Comparison of ENCODE assay signal across 13 cellular contexts in genomic region chr10:132700168-132701098, GRCh38.
DNase-seq lines count a peak whose midpoint lies in the region; ATAC-seq and TF ChIP-seq lines count a peak whose summit lies in the region.
"Had no signal": no experiment of that assay in that cellular context is flagged by ENCODE, and none has a peak within 500 bp of the region (broad histone marks: within the 10 kb centered on the region; RNA-seq: fewer than 3 reads in every experiment).

No MANE protein-coding gene starts in this region.

- H3K4me1 Mint-ChIP-seq in GM23338: peaks cover 6% of the 10 kb centered on the region; the same call in 2 of the 3 replicates
- H3K4me1 Mint-ChIP-seq in naive thymus-derived CD4-positive, alpha-beta T cell: peaks cover 0 to 11% (median 4%) of the 10 kb centered on the region in 7 donors

- no peaks in the 10 kb centered on the region for H3K27me3 ChIP-seq in GM23338 (ENCODE audit: insufficient read depth)
- H3K27me3 ChIP-seq in adrenal gland: no peaks in the 10 kb centered on the region
- no peaks in the 10 kb centered on the region for H3K27me3 ChIP-seq in smooth muscle cell (ENCODE audit: low read depth)
- H3K27me3 ChIP-seq in naive thymus-derived CD4-positive, alpha-beta T cell (ENCODE audit: control insufficient read depth in 2 of 2, insufficient read depth in 2 of 2, low read length in 2 of 2): no peaks in the 10 kb centered on the region

- CTCF ChIA-PET in naive thymus-derived CD4-positive, alpha-beta T cell (lab: Charles Lee): no interaction called here

- TF ChIP-seq POLR2A in adrenal gland (IDR thresholded peaks at IDR 0.05): no peak

- H3K36me3 Mint-ChIP-seq in GM23338 (ENCODE audit: low read depth): peaks cover 7% of the 10 kb centered on the region; the same call in 2 of the 3 replicates
- peaks cover 6 to 62% (median 33%) of the 10 kb centered on the region in 5 donors for H3K36me3 Mint-ChIP-seq in naive thymus-derived CD4-positive, alpha-beta T cell

- POLR2A ChIA-PET in naive thymus-derived CD4-positive, alpha-beta T cell (lab: Charles Lee): no interaction called here

- H3K9me2 ChIP-seq in GM23338 (ENCODE audit: insufficient read depth): no peaks in the 10 kb centered on the region

- H3K79me2 ChIP-seq in GM23338 (replicated peaks; ENCODE audit: insufficient read depth) (no peaks in the 10 kb centered on the region), smooth muscle cell (ENCODE audit: low read depth) (no peaks in the 10 kb centered on the region)

- no peak overlapping the region for H3K4me3 ChIP-seq in GM23338
- no peak overlapping the region for H3K4me3 ChIP-seq in adrenal gland
- H3K4me3 ChIP-seq in smooth muscle cell: no peak overlapping the region
- no peak overlapping the region for H3K4me3 ChIP-seq in naive thymus-derived CD4-positive, alpha-beta T cell (ENCODE audit: low read length)

- peaks cover 8% of the 10 kb centered on the region for H3K9me3 Mint-ChIP-seq in GM23338
- peaks cover 0 to 9% (median 3%) of the 10 kb centered on the region in 11 donors for H3K9me3 Mint-ChIP-seq in naive thymus-derived CD4-positive, alpha-beta T cell

- H3K4me1 ChIP-seq in GM23338 (ENCODE audit: insufficient read depth) (no peaks in the 10 kb centered on the region), adrenal gland (replicated peaks in 1 of 2) (peaks cover 8 to 20% of the 10 kb centered on the region in 2 donors), smooth muscle cell (ENCODE audit: low read depth) (no peaks in the 10 kb centered on the region)
- no peaks in the 10 kb centered on the region for H3K4me1 ChIP-seq in naive thymus-derived CD4-positive, alpha-beta T cell (ENCODE audit: control insufficient read depth in 2 of 2, insufficient read depth in 2 of 2, low read length in 2 of 2)

- intact Hi-C loops in adrenal gland (cut with DNase I): no loop called here
- intact Hi-C loops in left ventricle myocardium superior (cut with micrococcal nuclease): no loop called here
- intact Hi-C loops in naive thymus-derived CD4-positive, alpha-beta T cell (cut with micrococcal nuclease): no loop called here

- no peaks in the 10 kb centered on the region for H3F3A ChIP-seq in GM23338 (replicated peaks; ENCODE audit: low read depth)
- H3F3A ChIP-seq in smooth muscle cell (ENCODE audit: low read depth): no peaks in the 10 kb centered on the region

- no peaks in the 10 kb centered on the region for H3K9me3 ChIP-seq in adrenal gland (replicated peaks in 1 of 3)
- no peaks in the 10 kb centered on the region for H3K9me3 ChIP-seq in smooth muscle cell (replicated peaks; ENCODE audit: low read depth)
- peaks cover 0 to 15% (median 0%) of the 10 kb centered on the region in 3 experiments for H3K9me3 ChIP-seq in naive thymus-derived CD4-positive, alpha-beta T cell (ENCODE audit: control insufficient read depth in 2 of 3, low read length in 3 of 3)

- ATAC-seq in GM23338: peak; percentile 40
- ATAC-seq in left ventricle myocardium superior: peak; percentile 37
- no peak for ATAC-seq in naive thymus-derived CD4-positive, alpha-beta T cell
- no peak for ATAC-seq in GM19463 (IDR thresholded peaks at IDR 0.05; ENCODE audit: unreplicated experiment)
- ATAC-seq in SK-N-SH treated with all-trans-retinoic acid at 6 μM for 48 hours: no peak
- ATAC-seq in HG03432 (IDR thresholded peaks at IDR 0.05; ENCODE audit: unreplicated experiment): no peak

- H3K27ac ChIP-seq in GM23338 (ENCODE audit: low read depth) (no peak overlapping the region), adrenal gland (peak overlapping the region; percentile 42 to 90 (median 82)), smooth muscle cell (ENCODE audit: low read depth) (peak overlapping the region; percentile 35)
- no peak overlapping the region for H3K27ac ChIP-seq in naive thymus-derived CD4-positive, alpha-beta T cell (ENCODE audit: low read depth, low read length)
- H3K27ac ChIP-seq: RWPE1 had no signal

- H3K4me3 Mint-ChIP-seq in GM23338: no peak overlapping the region
- H3K4me3 Mint-ChIP-seq in naive thymus-derived CD4-positive, alpha-beta T cell: no peak overlapping the region
- H3K4me3 Mint-ChIP-seq: activated naive CD8-positive, alpha-beta T cell had no signal

- no peaks in the 10 kb centered on the region for H4K20me1 ChIP-seq in GM23338 (replicated peaks; ENCODE audit: insufficient read depth)
- peaks cover 53% of the 10 kb centered on the region for H4K20me1 ChIP-seq in smooth muscle cell (ENCODE audit: low read depth)

- WGBS in adrenal gland, 4 donors: 27 to 50% (median 34%) methylated on average over 23 to 27 of the region's 27 CpGs
- 83% methylated on average over 27 of the region's 27 CpGs for whole genome bisulfite sequencing in smooth muscle cell (ENCODE audit: low lambda C conversion rate)

- no peak overlapping the region for H3K4me2 ChIP-seq in GM23338
- no peak overlapping the region for H3K4me2 ChIP-seq in smooth muscle cell

- H3K9ac ChIP-seq in smooth muscle cell (ENCODE audit: low read depth): no peak overlapping the region

- H3K36me3 ChIP-seq in GM23338 (ENCODE audit: insufficient read depth): no peaks in the 10 kb centered on the region
- no peaks in the 10 kb centered on the region for H3K36me3 ChIP-seq in adrenal gland (replicated peaks in 1 of 2)
- peaks cover 5% of the 10 kb centered on the region for H3K36me3 ChIP-seq in smooth muscle cell (ENCODE audit: low read depth)
- H3K36me3 ChIP-seq in naive thymus-derived CD4-positive, alpha-beta T cell (ENCODE audit: control insufficient read depth in 2 of 3, insufficient read depth in 3 of 3, low read length in 3 of 3): peaks cover 0 to 74% (median 0%) of the 10 kb centered on the region in 3 experiments

- no peak for TF ChIP-seq CTCF in GM23338 (conservative IDR thresholded peaks at IDR 0.05; ENCODE audit: low read depth in 2 of 2)
- TF ChIP-seq CTCF in adrenal gland (IDR thresholded peaks at IDR 0.05): no peak
- no peak for TF ChIP-seq CTCF in smooth muscle cell (IDR thresholded peaks at IDR 0.05; ENCODE audit: borderline replicate concordance, insufficient read depth, poor library complexity, severe bottlenecking)

- no peaks in the 10 kb centered on the region for H3K27me3 Mint-ChIP-seq in GM23338 (ENCODE audit: insufficient read depth, low read depth, poor library complexity)
- no peaks in the 10 kb centered on the region for H3K27me3 Mint-ChIP-seq in naive thymus-derived CD4-positive, alpha-beta T cell
- H3K27me3 Mint-ChIP-seq: activated naive CD8-positive, alpha-beta T cell had no signal

- H2AFZ ChIP-seq in GM23338 (no peak overlapping the region), smooth muscle cell (ENCODE audit: low read depth) (no peak overlapping the region)

- H3K27ac Mint-ChIP-seq in GM23338: no peak overlapping the region
- no peak overlapping the region for H3K27ac Mint-ChIP-seq in naive thymus-derived CD4-positive, alpha-beta T cell
- H3K27ac Mint-ChIP-seq: activated naive CD8-positive, alpha-beta T cell had no signal

- DNase-seq in GM23338 (ENCODE audit: low spot score): no peak
- peak; percentile 38 to 81 (median 61) for DNase-seq in adrenal gland
- peak; percentile 41 for DNase-seq in left ventricle myocardium superior
- DNase-seq in smooth muscle cell (lab: John Stamatoyannopoulos, UW; ENCODE audit: unreplicated experiment): no peak
- no peak for DNase-seq in naive thymus-derived CD4-positive, alpha-beta T cell
- DNase-seq: activated CD4-positive, alpha-beta T cell treated with anti-CD3 and anti-CD28 coated beads for 1 hour; Calu3; stimulated activated CD4-positive, alpha-beta T cell treated with anti-CD3 and anti-CD28 coated beads, Interleukin-4, amount 100 ng/mL, for 1 hour had no signal

TF ChIP-seq in GM23338, 12 proteins besides CTCF, POLR2A, EP300 and RAD21 (continues in another document):
- TF ChIP-seq ZNF114 (CRISPR knock-in tag; IDR thresholded peaks at IDR 0.05) (no peak), JUNB (IDR thresholded peaks at IDR 0.05; ENCODE audit: unreplicated experiment) (no peak), EZH2 (IDR thresholded peaks at IDR 0.05; ENCODE audit: low read depth, unreplicated experiment) (no peak), NANOG (IDR thresholded peaks at IDR 0.05; ENCODE audit: borderline replicate concordance) (no peak), ETS1 (IDR thresholded peaks at IDR 0.05) (no peak), STAT1 (IDR thresholded peaks at IDR 0.05; ENCODE audit: unreplicated experiment) (no peak)

TF ChIP-seq in SK-N-SH treated with all-trans-retinoic acid at 6 μM for 48 hours, 23 proteins besides CTCF, POLR2A, EP300 and RAD21 (continues in another document):
- TF ChIP-seq ZNF565 (CRISPR knock-in tag; conservative IDR thresholded peaks at IDR 0.05; ENCODE audit: low read depth): no peak
- no peak for TF ChIP-seq ZFP30 (CRISPR knock-in tag; IDR thresholded peaks at IDR 0.05)
- TF ChIP-seq ESRRG (CRISPR knock-in tag; IDR thresholded peaks at IDR 0.05): no peak
- no peak for TF ChIP-seq CSRNP3 (CRISPR knock-in tag; IDR thresholded peaks at IDR 0.05)
- TF ChIP-seq CSDC2 (CRISPR knock-in tag; IDR thresholded peaks at IDR 0.05): no peak
- TF ChIP-seq BACH2 (CRISPR knock-in tag; IDR thresholded peaks at IDR 0.05; ENCODE audit: borderline replicate concordance): no peak
- TF ChIP-seq ISL1 (CRISPR knock-in tag; IDR thresholded peaks at IDR 0.05): no peak
- no peak for TF ChIP-seq SNAI2 (CRISPR knock-in tag; IDR thresholded peaks at IDR 0.05)

Comparison
In these comparisons a context has a peak if more than half of its experiments do, and no peak if none do; other contexts are left out.
1. ATAC-seq: peak in GM23338 (single experiment) and left ventricle myocardium superior (single experiment); none in naive thymus-derived CD4-positive, alpha-beta T cell (single experiment), GM19463 (single experiment), SK-N-SH treated with all-trans-retinoic acid at 6 μM for 48 hours (single experiment) and HG03432 (single experiment).
2. DNase-seq: peak in adrenal gland (7 of 7) and left ventricle myocardium superior (single experiment); none in GM23338 (single experiment), smooth muscle cell (single experiment) and naive thymus-derived CD4-positive, alpha-beta T cell (0 of 9).
3. H3K27ac ChIP-seq: peak in adrenal gland (5 of 5) and smooth muscle cell (single experiment); none in GM23338 (single experiment) and naive thymus-derived CD4-positive, alpha-beta T cell (single experiment).